Comparison of ENCODE assay signal across 12 cellular contexts in genomic region chrX:69153060-69153730, GRCh38. TPM values are rescaled to one million over a fixed set of nuclear protein-coding genes. Genes with fewer than 3 reads are reported as not detected.
A peak's percentile ranks its signal among the peaks of the same experiment; 100 is the strongest.
DNase-seq lines count a peak whose midpoint lies in the region; ATAC-seq and TF ChIP-seq lines count a peak whose summit lies in the region.
"Had no signal": no experiment of that assay in that cellular context is flagged by ENCODE, and none has a peak within 500 bp of the region (broad histone marks: within the 10 kb centered on the region; RNA-seq: fewer than 3 reads in every experiment).

No MANE protein-coding gene starts in this region.

- H3K27ac ChIP-seq in RWPE1 (peak overlapping the region; percentile 57), foreskin keratinocyte (no peak overlapping the region)

- H3K27me3 ChIP-seq in foreskin keratinocyte, result no peaks in the 10 kb centered on the region

- H3K27ac Mint-ChIP-seq in nephron, result peak overlapping the region; percentile 61 to 85 (median 84)
- H3K27ac Mint-ChIP-seq: T-cell had no signal

- no peaks in the 10 kb centered on the region for H3K36me3 Mint-ChIP-seq in nephron (ENCODE audit: low read depth)
- H3K36me3 Mint-ChIP-seq: T-cell had no signal

- H3K4me1 ChIP-seq in foreskin keratinocyte, result peaks cover 9% of the 10 kb centered on the region

- H3K9me3 Mint-ChIP-seq in nephron, result peaks cover 3% of the 10 kb centered on the region
- H3K9me3 Mint-ChIP-seq: T-cell had no signal

- H3K27me3 Mint-ChIP-seq in nephron (ENCODE audit: low read depth), result no peaks in the 10 kb centered on the region

- TF ChIP-seq CTCF in RWPE1 (conservative IDR thresholded peaks at IDR 0.05; ENCODE audit: low read depth) (no peak), foreskin keratinocyte (conservative IDR thresholded peaks at IDR 0.05) (no peak), nephron (IDR thresholded peaks at IDR 0.05; ENCODE audit: unreplicated experiment in 3 of 3) (no peak)

- POLR2A ChIA-PET in RWPE1 (lab: Yijun Ruan, JAX; ENCODE audit: low non-redundant PET), result interaction anchor here (0.6 kb wide), 1 partner anchor 323 kb away, joined by 3 read pairs; no protein-coding TSS in a partner anchor

- CTCF ChIA-PET in RWPE1 (lab: Yijun Ruan, JAX), result interaction anchor here (0.6 to 0.7 kb wide), 2 partner anchors 37 to 326 kb away, joined by 3 to 5 read pairs; no protein-coding TSS in a partner anchor

- ATAC-seq in foreskin keratinocyte, result peak; percentile 39
- ATAC-seq: T-cell had no signal

- H3K4me3 Mint-ChIP-seq in nephron, result no peak overlapping the region
- H3K4me3 Mint-ChIP-seq: T-cell had no signal

- DNase-seq in Ammon's horn (ENCODE audit: low spot score) (peak; percentile 87), RWPE1 (ENCODE audit: low spot score) (peak; percentile 72), foreskin keratinocyte (peak; percentile 37 to 65), SHP77 treated with DMSO at 0.1 percent for 48 hours (lab: John Stamatoyannopoulos, UW) (no peak), activated T-cell treated with anti-CD3 and anti-CD28 coated beads for 4 hours (no peak), retina (no peak)
- no peak for DNase-seq in stimulated activated CD4-positive, alpha-beta T cell treated with anti-CD3 and anti-CD28 coated beads, Interleukin-12 subunit alpha, Interleukin-12 subunit beta, amount 100 ng/mL, for 4 hours
- DNase-seq: effector memory CD4-positive, alpha-beta T cell; NCI-H2171; stimulated activated CD4-positive, alpha-beta T cell treated with anti-CD3 and anti-CD28 coated beads, Interleukin-4, amount 100 ng/mL, for 1 hour; T-cell had no signal

- peaks cover 47% of the 10 kb centered on the region for H3K4me1 Mint-ChIP-seq in nephron
- H3K4me1 Mint-ChIP-seq: T-cell had no signal

RNA-seq across cellular contexts. Expression of gene PJA1, which starts 12.1 kb away (rescaled TPM):
- 31.0 and 34.9 TPM in 2 replicates for total RNA-seq in foreskin keratinocyte
- 21.5 and 24.1 TPM in 2 replicates for polyA plus RNA-seq in foreskin keratinocyte

Comparison
In these comparisons a context has a peak if more than half of its experiments do, and no peak if none do; other contexts are left out.
1. DNase-seq: peak in Ammon's horn (single experiment), RWPE1 (single experiment) and foreskin keratinocyte (2 of 2); none in stimulated activated CD4-positive, alpha-beta T cell treated with anti-CD3 and anti-CD28 coated beads, Interleukin-12 subunit alpha, Interleukin-12 subunit beta, amount 100 ng/mL, for 4 hours (single experiment), SHP77 treated with DMSO at 0.1 percent for 48 hours (single experiment), activated T-cell treated with anti-CD3 and anti-CD28 coated beads for 4 hours (single experiment) and retina (single experiment).